9 cellular contexts compared by ENCODE assay signal in genomic region chr4:44927361-44928061, GRCh38.
A peak's percentile ranks its signal among the peaks of the same experiment; 100 is the strongest.
DNase-seq lines count a peak whose midpoint lies in the region; ATAC-seq and TF ChIP-seq lines count a peak whose summit lies in the region.
"Had no signal": no experiment of that assay in that cellular context is flagged by ENCODE, and none has a peak within 500 bp of the region (broad histone marks: within the 10 kb centered on the region; RNA-seq: fewer than 3 reads in every experiment).

No MANE protein-coding gene starts in this region.

- H3K9me3 ChIP-seq in upper lobe of right lung, result no peaks in the 10 kb centered on the region
- H3K9me3 ChIP-seq: SJSA1 had no signal

- H3K4me1 ChIP-seq in upper lobe of right lung, result no peaks in the 10 kb centered on the region
- H3K4me1 ChIP-seq: SJSA1 had no signal

- peak; percentile 17 for DNase-seq in GM10266 (ENCODE audit: extremely low spot score)
- peak; percentile 18 for DNase-seq in NOMO-1 treated with dmso at 0.1 percent for 144 hours (lab: John Stamatoyannopoulos, UW; ENCODE audit: unreplicated experiment)
- peak; percentile 54 for DNase-seq in fibroblast of pulmonary artery (ENCODE audit: low read depth)
- no peak for DNase-seq in upper lobe of right lung
- no peak for DNase-seq in DMS153 treated with DMSO at 0.1 percent for 48 hours (lab: John Stamatoyannopoulos, UW; ENCODE audit: unreplicated experiment)
- no peak for DNase-seq in stimulated activated CD4-positive, alpha-beta T cell treated with anti-CD3 and anti-CD28 coated beads, Interleukin-4, amount 100 ng/mL, for 4 hours

- no peak overlapping the region for H3K27ac ChIP-seq in upper lobe of right lung
- H3K27ac ChIP-seq: SJSA1 had no signal

- ATAC-seq in HG03196 (IDR thresholded peaks at IDR 0.05; ENCODE audit: unreplicated experiment) (peak; percentile 63), upper lobe of right lung (no peak), HG02571 (IDR thresholded peaks at IDR 0.05; ENCODE audit: unreplicated experiment) (no peak)

- intact Hi-C loops in upper lobe of right lung (cut with DNase I), result no loop called here

- peak; percentile 40 for TF ChIP-seq CTCF in GM10266 (IDR thresholded peaks at IDR 0.05; ENCODE audit: control insufficient read depth, insufficient read depth, low read depth, missing control alignments)
- TF ChIP-seq CTCF in fibroblast of pulmonary artery (IDR thresholded peaks at IDR 0.05; ENCODE audit: low read length, missing control alignments), result peak; percentile 49
- TF ChIP-seq CTCF in upper lobe of right lung (IDR thresholded peaks at IDR 0.05), result peak; percentile 36

- H3K27me3 ChIP-seq in upper lobe of right lung, result no peaks in the 10 kb centered on the region
- H3K27me3 ChIP-seq: SJSA1 had no signal

- H3K36me3 ChIP-seq in upper lobe of right lung, result no peaks in the 10 kb centered on the region
- H3K36me3 ChIP-seq: SJSA1 had no signal

- H3K4me3 ChIP-seq in fibroblast of pulmonary artery (replicated peaks; ENCODE audit: low read depth, low read length) (no peak overlapping the region), upper lobe of right lung (no peak overlapping the region)
- H3K4me3 ChIP-seq: SJSA1 had no signal

Comparison
In these comparisons a context has a peak if more than half of its experiments do, and no peak if none do; other contexts are left out.
1. DNase-seq: peak in GM10266 (single experiment), NOMO-1 treated with dmso at 0.1 percent for 144 hours (single experiment) and fibroblast of pulmonary artery (single experiment); none in upper lobe of right lung (single experiment), DMS153 treated with DMSO at 0.1 percent for 48 hours (single experiment) and stimulated activated CD4-positive, alpha-beta T cell treated with anti-CD3 and anti-CD28 coated beads, Interleukin-4, amount 100 ng/mL, for 4 hours (0 of 2).
2. Peak in every context shown above with its lines, with median percentiles within 50 percentile points of each other: CTCF ChIP-seq.